In the genomic region with DNA sequence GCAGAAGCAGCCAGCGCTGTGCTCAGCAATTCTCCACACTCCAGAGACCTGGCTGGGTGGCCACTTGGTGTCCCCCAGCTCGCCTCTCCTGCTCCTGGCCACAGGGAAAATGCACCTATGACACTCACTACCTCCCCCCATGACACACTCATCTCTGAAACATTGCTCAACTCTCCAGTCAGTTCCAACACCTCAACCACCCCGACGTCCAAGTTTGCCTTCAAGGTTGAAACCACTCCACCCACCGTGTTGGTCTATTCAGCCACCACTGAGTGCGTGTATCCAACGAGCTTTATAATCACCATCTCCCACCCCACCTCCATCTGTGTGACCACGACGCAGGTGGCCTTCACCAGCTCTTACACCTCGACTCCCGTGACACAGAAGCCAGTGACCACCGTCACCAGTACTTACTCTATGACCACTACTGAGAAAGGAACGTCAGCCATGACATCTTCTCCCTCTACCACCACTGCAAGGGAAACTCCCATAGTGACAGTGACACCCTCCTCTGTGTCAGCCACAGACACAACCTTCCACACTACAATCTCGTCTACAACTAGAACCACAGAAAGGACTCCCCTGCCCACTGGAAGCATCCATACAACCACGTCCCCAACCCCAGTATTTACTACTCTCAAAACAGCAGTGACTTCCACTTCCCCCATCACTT, we compare ENCODE assay signal across 1 cellular context.
TF ChIP-seq lines count a peak whose summit lies in the region.

No MANE protein-coding gene starts in this region.

TF ChIP-seq in A549, 52 proteins besides CTCF, POLR2A, EP300 and RAD21:
- no peak for TF ChIP-seq RARB (CRISPR knock-in tag; IDR thresholded peaks at IDR 0.05)
- TF ChIP-seq ZSCAN20 (CRISPR knock-in tag; IDR thresholded peaks at IDR 0.05) = no peak
- TF ChIP-seq GATA3 (IDR thresholded peaks at IDR 0.05; ENCODE audit: borderline replicate concordance) = no peak
- TF ChIP-seq ESRRA (IDR thresholded peaks at IDR 0.05; ENCODE audit: borderline replicate concordance, low read length) = no peak
- TF ChIP-seq RCOR1 (IDR thresholded peaks at IDR 0.05; ENCODE audit: low read depth, low read length) = no peak
- no peak for TF ChIP-seq ZNF302 (CRISPR knock-in tag; IDR thresholded peaks at IDR 0.05)
- TF ChIP-seq MAFK (IDR thresholded peaks at IDR 0.05; ENCODE audit: partially characterized antibody) = no peak
- TF ChIP-seq JUN (IDR thresholded peaks at IDR 0.05) = no peak
- no peak for TF ChIP-seq HOXB5 (CRISPR knock-in tag; IDR thresholded peaks at IDR 0.05)
- TF ChIP-seq ZC3H11A (IDR thresholded peaks at IDR 0.05) = no peak
- TF ChIP-seq NR3C1 (IDR thresholded peaks at IDR 0.05) = no peak
- TF ChIP-seq, protein P1, sequence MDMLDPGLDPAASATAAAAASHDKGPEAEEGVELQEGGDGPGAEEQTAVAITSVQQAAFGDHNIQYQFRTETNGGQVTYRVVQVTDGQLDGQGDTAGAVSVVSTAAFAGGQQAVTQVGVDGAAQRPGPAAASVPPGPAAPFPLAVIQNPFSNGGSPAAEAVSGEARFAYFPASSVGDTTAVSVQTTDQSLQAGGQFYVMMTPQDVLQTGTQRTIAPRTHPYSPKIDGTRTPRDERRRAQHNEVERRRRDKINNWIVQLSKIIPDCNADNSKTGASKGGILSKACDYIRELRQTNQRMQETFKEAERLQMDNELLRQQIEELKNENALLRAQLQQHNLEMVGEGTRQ (IDR thresholded peaks at IDR 0.05) = no peak
- TF ChIP-seq, protein P2, sequence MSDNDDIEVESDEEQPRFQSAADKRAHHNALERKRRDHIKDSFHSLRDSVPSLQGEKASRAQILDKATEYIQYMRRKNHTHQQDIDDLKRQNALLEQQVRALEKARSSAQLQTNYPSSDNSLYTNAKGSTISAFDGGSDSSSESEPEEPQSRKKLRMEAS (IDR thresholded peaks at IDR 0.05) = no peak
- no peak for TF ChIP-seq ZFP36 (IDR thresholded peaks at IDR 0.05; ENCODE audit: borderline replicate concordance, partially characterized antibody)
- no peak for TF ChIP-seq MAZ (IDR thresholded peaks at IDR 0.05; ENCODE audit: borderline replicate concordance, low read depth, low read length)
- no peak for TF ChIP-seq SMC3 (IDR thresholded peaks at IDR 0.05)
- no peak for TF ChIP-seq HEYL (CRISPR knock-in tag; IDR thresholded peaks at IDR 0.05)
- TF ChIP-seq MYC (IDR thresholded peaks at IDR 0.05; ENCODE audit: borderline replicate concordance, low read length) = no peak
- TF ChIP-seq RNF2 (IDR thresholded peaks at IDR 0.05; ENCODE audit: borderline replicate concordance, low read depth) = no peak
